ENCODE assay signal across 8 cellular contexts in the genomic region with DNA sequence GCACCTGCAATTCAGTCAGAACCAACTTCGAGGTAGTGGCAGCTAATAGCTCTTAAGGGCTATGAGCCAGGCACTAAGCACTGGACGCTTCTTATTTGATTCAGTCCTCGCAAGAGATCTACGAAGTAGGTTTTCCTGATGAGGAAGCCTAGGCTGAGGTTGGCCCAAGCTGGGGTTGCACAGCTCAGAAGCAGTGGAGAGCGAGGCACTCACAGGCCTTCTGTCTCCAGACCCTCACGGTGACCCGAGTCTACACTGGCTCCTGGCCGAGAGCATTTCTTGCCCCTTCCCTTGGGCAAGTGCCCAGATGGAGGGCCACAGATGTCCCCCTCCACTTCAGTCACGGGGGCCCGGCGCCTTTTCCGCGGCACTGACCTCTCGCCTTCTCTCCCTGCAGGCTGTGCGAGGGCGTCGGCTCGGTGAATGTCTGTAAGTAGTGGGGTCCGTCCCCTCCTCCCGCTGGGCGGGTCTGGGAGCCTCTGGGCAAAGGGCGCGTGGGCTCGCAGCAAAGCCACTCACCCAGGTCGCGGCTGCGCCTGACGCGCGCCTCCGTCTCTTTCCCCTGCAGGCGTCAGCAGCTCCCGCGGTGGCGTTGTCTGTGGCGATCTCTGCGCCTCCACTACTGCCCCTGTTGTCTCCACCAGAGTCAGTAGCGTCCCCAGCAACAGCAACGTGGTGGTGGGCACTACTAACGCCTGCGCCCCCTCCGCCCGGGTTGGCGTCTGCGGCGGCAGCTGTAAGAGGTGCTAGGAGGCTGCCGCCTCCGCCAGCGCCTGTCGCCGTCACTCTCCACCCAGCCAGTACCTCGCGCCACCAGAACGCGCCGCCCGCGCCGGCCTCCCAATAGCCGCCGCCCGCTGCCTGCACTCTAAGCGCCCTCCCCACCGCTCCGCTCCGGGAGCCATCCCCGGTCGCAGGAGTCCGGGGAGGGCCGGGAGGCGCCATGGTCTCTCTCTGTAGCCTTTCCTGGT. TPM values are rescaled to one million over a fixed set of nuclear protein-coding genes. Genes with fewer than 3 reads are reported as not detected.
DNase-seq lines count a peak whose midpoint lies in the region; ATAC-seq, FAIRE-seq and TF ChIP-seq lines count a peak whose summit lies in the region.

No MANE protein-coding gene starts in this region.

- DNase-seq in IMR-90 (peak; percentile 11), epithelial cell of proximal tubule (ENCODE audit: low read depth) (no peak), H54 (ENCODE audit: insufficient read length, low spot score) (no peak)
- peak; percentile 23 for DNase-seq in activated CD4-positive, alpha-beta T cell treated with anti-CD3 and anti-CD28 coated beads, Interleukin-2, amount 50 U/mL, for 1 hour
- DNase-seq in stimulated activated naive CD8-positive, alpha-beta T cell treated with anti-CD3 and anti-CD28 coated beads, Interleukin-15, Interleukin-2, amounts not matched to agents 100 U/mL and 50 U/mL, for 24 hours, result peak; percentile 65

- TF ChIP-seq RAD21 in IMR-90 (IDR thresholded peaks at IDR 0.05; ENCODE audit: low read length), result no peak

- H2BK120ac ChIP-seq in IMR-90 (ENCODE audit: low read depth, low read length), result peak overlapping the region; percentile 68

- TF ChIP-seq POLR2A in IMR-90 (IDR thresholded peaks at IDR 0.05; ENCODE audit: low read depth, low read length), result no peak
- no peak for TF ChIP-seq POLR2A in H54 (IDR thresholded peaks at IDR 0.05; ENCODE audit: low read depth, low read length)

- 8% methylated on average over 48 of the region's 71 CpGs; no CpG with 5 or more reads in 1 of the 2 experiments for WGBS in IMR-90 (ENCODE audit: extremely low coverage in 2 of 2, insufficient read length in 1 of 2), 2 experiments
- 7 to 17% methylated on average over 37 to 59 of the region's 71 CpGs for WGBS in mesodermal cell (ENCODE audit: insufficient coverage in 2 of 2), 2 experiments

- H4K20me1 ChIP-seq in BLaER1 treated with 17β-estradiol and CSF1 and Interleukin-3, amounts not matched to agents 10 nM and 100 nM, result no peaks in the 10 kb centered on the region
- no peaks in the 10 kb centered on the region for H4K20me1 ChIP-seq in IMR-90 (ENCODE audit: insufficient read depth, low read length)

- no peak overlapping the region for H3K14ac ChIP-seq in IMR-90 (replicated peaks; ENCODE audit: low read depth, low read length)

- H3K4me1 ChIP-seq in BLaER1 treated with 17β-estradiol and CSF1 and Interleukin-3, amounts not matched to agents 10 nM and 100 nM, result peaks cover 13 to 24% (median 17%) of the 10 kb centered on the region in 10 experiments
- H3K4me1 ChIP-seq in IMR-90 (ENCODE audit: control insufficient read depth, insufficient read depth, low read length) (peaks cover 2% of the 10 kb centered on the region; the same call in 1 of the 2 replicates), mesodermal cell (ENCODE audit: control insufficient read depth, insufficient read depth, low read length, poor library complexity, severe bottlenecking) (peaks cover 6% of the 10 kb centered on the region)

- FAIRE-seq in H54 (lab: Jason Lieb, UNC), result no peak

- no peaks in the 10 kb centered on the region for H3K36me3 ChIP-seq in BLaER1 treated with 17β-estradiol and CSF1 and Interleukin-3, amounts not matched to agents 10 nM and 100 nM
- H3K36me3 ChIP-seq in IMR-90 (ENCODE audit: control insufficient read depth, insufficient read depth, low read length), result no peaks in the 10 kb centered on the region
- H3K36me3 ChIP-seq in mesodermal cell (ENCODE audit: control insufficient read depth, insufficient read depth, low read length), result no peaks in the 10 kb centered on the region

- in situ Hi-C loops in IMR-90 (cut with MboI; ENCODE audit: low sequenced_read_pairs), result no loop called here

- ATAC-seq in IMR-90 (ENCODE audit: low read depth) (peak; percentile 88), GM19467 (IDR thresholded peaks at IDR 0.05; ENCODE audit: unreplicated experiment) (no peak)
- peak; percentile 82 for ATAC-seq in stimulated activated naive CD8-positive, alpha-beta T cell treated with anti-CD3 and anti-CD28 coated beads, Interleukin-15, Interleukin-2, amounts not matched to agents 100 U/mL and 50 U/mL, for 24 hours

- dilution Hi-C loops in IMR-90 (cut with HindIII; ENCODE audit: low sequenced_read_pairs, unreplicated experiment), result no loop called here

- H3K9me3 ChIP-seq in BLaER1 treated with 17β-estradiol and CSF1 and Interleukin-3, amounts not matched to agents 10 nM and 100 nM (replicated peaks in 1 of 11), result peaks cover 0 to 8% (median 0%) of the 10 kb centered on the region in 11 experiments; a peak in 1 of 22 replicates
- H3K9me3 ChIP-seq in IMR-90 (ENCODE audit: control insufficient read depth, insufficient read depth, low read length) (no peaks in the 10 kb centered on the region), mesodermal cell (ENCODE audit: control insufficient read depth, low read length) (no peaks in the 10 kb centered on the region)

- POLR2A ChIA-PET in IMR-90 (lab: Charles Lee; ENCODE audit: unreplicated experiment), result interaction anchor here (0.6 kb wide), 1 partner anchor 91 kb away, joined by 6 read pairs; no protein-coding TSS in a partner anchor

- H3K56ac ChIP-seq in IMR-90 (ENCODE audit: extremely low read depth, insufficient read depth, low read length), result no peak overlapping the region

- no peak overlapping the region; a peak in 1 of 4 replicates for H4K8ac ChIP-seq in IMR-90 (ENCODE audit: low read depth in 2 of 2, low read length in 2 of 2)

- H3K4ac ChIP-seq in IMR-90 (ENCODE audit: low read depth, low read length), result no peak overlapping the region; the same call in 1 of the 2 replicates

- H2BK20ac ChIP-seq in IMR-90 (ENCODE audit: low read depth, low read length), result no peak overlapping the region

- no peak overlapping the region for H2BK15ac ChIP-seq in IMR-90 (ENCODE audit: low read depth, low read length)

- CTCF ChIA-PET in IMR-90 (lab: Yijun Ruan, JAX), result interaction anchor here (1.3 to 1.8 kb wide), 2 partner anchors 8 to 19 kb away, joined by 5 to 9 read pairs; no protein-coding TSS in a partner anchor

- H4K5ac ChIP-seq in IMR-90 (ENCODE audit: low read depth, low read length), result no peak overlapping the region

- H2BK5ac ChIP-seq in IMR-90 (ENCODE audit: low read depth, low read length, poor library complexity, severe bottlenecking), result no peak overlapping the region

- no peak overlapping the region for H4K91ac ChIP-seq in IMR-90 (ENCODE audit: insufficient read depth, low read depth, low read length)

- no peak overlapping the region for H3K27ac ChIP-seq in BLaER1 treated with 17β-estradiol and CSF1 and Interleukin-3, amounts not matched to agents 10 nM and 100 nM
- H3K27ac ChIP-seq in IMR-90 (ENCODE audit: insufficient read depth, low read length) (no peak overlapping the region), mesodermal cell (ENCODE audit: low read depth, low read length, severe bottlenecking) (no peak overlapping the region)

- H3K9me1 ChIP-seq in IMR-90 (ENCODE audit: insufficient read depth, low read length), result no peaks in the 10 kb centered on the region; the same call in 1 of the 2 replicates

- H3K4me2 ChIP-seq in BLaER1 treated with 17β-estradiol and CSF1 and Interleukin-3, amounts not matched to agents 10 nM and 100 nM, result peak overlapping the region in 7 of 11 experiments; percentile 7 to 74 (median 45); a peak in 12 of 22 replicates
- peak overlapping the region; percentile 91 for H3K4me2 ChIP-seq in IMR-90 (ENCODE audit: low read depth, low read length)

- H3K9ac ChIP-seq in BLaER1 treated with 17β-estradiol and CSF1 and Interleukin-3, amounts not matched to agents 10 nM and 100 nM, result no peak overlapping the region
- H3K9ac ChIP-seq in IMR-90 (ENCODE audit: low read depth, low read length), result peak overlapping the region; percentile 45; the same call in 1 of the 2 replicates

- H3K18ac ChIP-seq in IMR-90 (ENCODE audit: low read depth, low read length), result no peak overlapping the region

- H3K27me3 ChIP-seq in BLaER1 treated with 17β-estradiol and CSF1 and Interleukin-3, amounts not matched to agents 10 nM and 100 nM, result peaks cover 38 to 49% (median 43%) of the 10 kb centered on the region in 11 experiments
- peaks cover 53% of the 10 kb centered on the region for H3K27me3 ChIP-seq in IMR-90 (ENCODE audit: control insufficient read depth, insufficient read depth, low read length)

- H3K79me1 ChIP-seq in IMR-90 (ENCODE audit: low read depth in 1 of 2, low read length in 2 of 2), result no peaks in the 10 kb centered on the region

- BruUV-seq in IMR-90 (replicated peaks; lab: Mats Ljungman, UMichigan), result no TSS peak

- no peak overlapping the region for H2AK5ac ChIP-seq in IMR-90 (ENCODE audit: low read depth, low read length)

- H3K23ac ChIP-seq in IMR-90 (ENCODE audit: low read depth, low read length), result peak overlapping the region; percentile 24; the same call in 1 of the 2 replicates

- peak overlapping the region; percentile 95 for H2AFZ ChIP-seq in IMR-90 (replicated peaks; ENCODE audit: low read length, poor library complexity)

- H2AK9ac ChIP-seq in IMR-90 (replicated peaks; ENCODE audit: low read depth, low read length, poor library complexity), result peak overlapping the region; percentile 87

- TF ChIP-seq CTCF in IMR-90 (conservative IDR thresholded peaks at IDR 0.05; ENCODE audit: low read depth, low read length), result 0 out of 2 replicates have a peak, but pooled peaks have one; percentile 9
- peak; percentile 7 for TF ChIP-seq CTCF in epithelial cell of proximal tubule (conservative IDR thresholded peaks at IDR 0.05; ENCODE audit: low read depth, low read length)

- intact Hi-C loops in IMR-90 (cut with micrococcal nuclease), result no loop called here

- peak overlapping the region in 4 of 10 experiments; percentile 31 to 39 (median 33); a peak in 6 of 20 replicates for H3K4me3 ChIP-seq in BLaER1 treated with 17β-estradiol and CSF1 and Interleukin-3, amounts not matched to agents 10 nM and 100 nM
- H3K4me3 ChIP-seq in IMR-90 (ENCODE audit: insufficient read depth, low read depth, low read length) (peak overlapping the region; percentile 54), epithelial cell of proximal tubule (ENCODE audit: low read depth, low read length) (peak overlapping the region; percentile 54), mesodermal cell (ENCODE audit: extremely low read depth, insufficient read depth, low read length, poor library complexity, severe bottlenecking) (peak overlapping the region; percentile 21)

RNA-seq across cellular contexts. Expression of gene KRT83, which starts 13.1 kb away (rescaled TPM):
- total RNA-seq in IMR-90 (2012; rRNA removed) (not detected in 2 replicates), epithelial cell of proximal tubule (not detected in 2 replicates)
- not detected in 2 replicates for polyA plus RNA-seq in IMR-90 (2012; rRNA removed)
- polyA plus RNA-seq in IMR-90 (2012; cell fraction: cytosol; rRNA removed), result not detected in 2 replicates
- polyA plus RNA-seq in IMR-90 (2012; cell fraction: nucleus; rRNA removed; ENCODE audit: low replicate concordance), result not detected in 2 replicates
- polyA plus RNA-seq in mesodermal cell (2013, experiment 1 of 2), result not detected
- polyA plus RNA-seq in mesodermal cell (2013, experiment 2 of 2), result not detected

RNA-seq across cellular contexts. Expression of gene KRT81, which starts 16.8 kb away (rescaled TPM):
- under 0.01 TPM in 2 replicates for total RNA-seq in IMR-90 (2012; rRNA removed)
- 0.05 and 0.29 TPM in 2 replicates for polyA plus RNA-seq in IMR-90 (2012; rRNA removed)
- 0.17 and 0.21 TPM in 2 replicates for polyA plus RNA-seq in IMR-90 (2012; cell fraction: cytosol; rRNA removed)
- 0.09 and 0.13 TPM in 2 replicates for polyA plus RNA-seq in IMR-90 (2012; cell fraction: nucleus; rRNA removed; ENCODE audit: low replicate concordance)
- 80.4 and 178 TPM in 2 replicates for total RNA-seq in epithelial cell of proximal tubule
- polyA plus RNA-seq in mesodermal cell (2013, experiment 1 of 2), result not detected
- not detected for polyA plus RNA-seq in mesodermal cell (2013, experiment 2 of 2)

RNA-seq across cellular contexts. Expression of gene KRT86, which starts 33.7 kb away (rescaled TPM):
- not detected in 2 replicates for total RNA-seq in IMR-90 (2012; rRNA removed)
- polyA plus RNA-seq in IMR-90 (2012; rRNA removed), result 0.06 TPM in 1 of 2 replicates, not detected in the other
- 0.01 TPM in 1 of 2 replicates, not detected in the other for polyA plus RNA-seq in IMR-90 (2012; cell fraction: cytosol; rRNA removed)
- polyA plus RNA-seq in IMR-90 (2012; cell fraction: nucleus; rRNA removed; ENCODE audit: low replicate concordance), result 0.03 TPM in 1 of 2 replicates, not detected in the other
- 2.2 and 2.7 TPM in 2 replicates for total RNA-seq in epithelial cell of proximal tubule
- not detected for polyA plus RNA-seq in mesodermal cell (2013, experiment 1 of 2)
- not detected for polyA plus RNA-seq in mesodermal cell (2013, experiment 2 of 2)

RNA-seq across cellular contexts. Expression of gene KRT85, which starts 59.2 kb away (rescaled TPM):
- total RNA-seq in IMR-90 (2012; rRNA removed), result not detected in 2 replicates
- not detected in 2 replicates for polyA plus RNA-seq in IMR-90 (2012; rRNA removed)
- polyA plus RNA-seq in IMR-90 (2012; cell fraction: cytosol; rRNA removed), result not detected in 2 replicates
- polyA plus RNA-seq in IMR-90 (2012; cell fraction: nucleus; rRNA removed; ENCODE audit: low replicate concordance), result not detected in 2 replicates
- total RNA-seq in epithelial cell of proximal tubule, result not detected in 2 replicates
- polyA plus RNA-seq in mesodermal cell (2013, experiment 1 of 2), result not detected
- not detected for polyA plus RNA-seq in mesodermal cell (2013, experiment 2 of 2)

Comparison
In these comparisons a context has a peak if more than half of its experiments do, and no peak if none do; other contexts are left out.
1. DNase-seq: peak in IMR-90 (single experiment), activated CD4-positive, alpha-beta T cell treated with anti-CD3 and anti-CD28 coated beads, Interleukin-2, amount 50 U/mL, for 1 hour (single experiment) and stimulated activated naive CD8-positive, alpha-beta T cell treated with anti-CD3 and anti-CD28 coated beads, Interleukin-15, Interleukin-2, amounts not matched to agents 100 U/mL and 50 U/mL, for 24 hours (single experiment); none in epithelial cell of proximal tubule (single experiment) and H54 (single experiment).
2. RNA of gene KRT81, which starts 16.8 kb away (total RNA-seq): 80.4 to 178 TPM in epithelial cell of proximal tubule; under 0.01 TPM in IMR-90; every median in the first group is over 10 times any median in the second.